8 cellular contexts compared by ENCODE assay signal in the genomic region with DNA sequence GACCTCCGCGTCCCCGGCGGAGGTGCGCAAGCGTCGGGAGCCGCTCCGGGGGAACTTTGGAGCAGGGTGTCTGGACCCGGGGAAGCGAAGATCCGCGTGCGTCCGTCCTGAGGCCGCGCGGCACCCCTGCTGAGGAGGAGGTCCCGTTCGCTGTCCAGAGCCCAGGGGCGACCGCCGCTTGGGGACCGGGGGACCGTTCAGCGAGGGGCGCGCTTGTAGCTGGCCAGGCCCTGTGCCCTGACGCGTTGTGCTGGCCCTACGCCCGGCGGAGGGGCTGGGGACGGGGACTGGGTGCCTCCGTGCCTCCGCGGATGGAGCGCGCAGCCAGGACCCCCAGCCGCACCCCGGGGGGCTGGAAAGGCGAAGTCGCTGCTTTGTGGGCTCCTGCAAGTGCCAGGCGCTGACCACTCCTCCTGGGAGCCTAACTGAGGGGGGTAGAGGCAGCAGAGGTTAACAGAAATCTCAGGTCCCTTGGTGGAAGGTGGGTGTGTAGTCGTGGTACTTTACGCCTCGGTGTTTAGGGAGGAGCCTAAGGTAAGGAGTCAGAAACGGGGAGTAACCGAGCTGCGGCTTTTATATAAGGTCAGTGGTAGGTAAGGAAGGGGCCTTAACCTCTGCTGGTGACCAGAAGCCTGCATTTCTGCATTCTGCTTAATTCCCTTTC. TPM values are rescaled to one million over a fixed set of nuclear protein-coding genes. Genes with fewer than 3 reads are reported as not detected.
DNase-seq lines count a peak whose midpoint lies in the region; ATAC-seq, FAIRE-seq and TF ChIP-seq lines count a peak whose summit lies in the region.

A gene (plus strand): TSS at position 605 of the 664 bp plus-strand sequence. CDS start 90,642 bp downstream, outside the sequence.

- H3K9ac ChIP-seq in mucosa of rectum (ENCODE audit: low read depth in 1 of 2, low read length in 2 of 2): peak within 1 kb of the TSS; percentile 74 to 99

- no peak for TF ChIP-seq CTCF in epithelial cell of proximal tubule (conservative IDR thresholded peaks at IDR 0.05; ENCODE audit: low read depth, low read length)

- no peak for FAIRE-seq in RCC 7860 (lab: Jason Lieb, UNC)

- H3K9me3 ChIP-seq in mucosa of rectum (ENCODE audit: control insufficient read depth in 2 of 2, low read length in 2 of 2) (no peaks in the 10 kb centered on the region), aorta (ENCODE audit: control insufficient read depth, low read length) (no peaks in the 10 kb centered on the region)

- H3K36me3 ChIP-seq in mucosa of rectum (ENCODE audit: control insufficient read depth in 2 of 2, insufficient read depth in 2 of 2, low read length in 2 of 2): no peaks in the 10 kb centered on the region
- no peaks in the 10 kb centered on the region for H3K36me3 ChIP-seq in aorta (ENCODE audit: control insufficient read depth in 1 of 2, insufficient read depth in 2 of 2, low read length in 1 of 2)

- H3K4me3 ChIP-seq in epithelial cell of proximal tubule (ENCODE audit: low read depth, low read length): peak within 1 kb of the TSS; percentile 72
- peak within 1 kb of the TSS; percentile 86 to 98 for H3K4me3 ChIP-seq in mucosa of rectum (ENCODE audit: low read length in 2 of 2)
- H3K4me3 ChIP-seq in aorta (ENCODE audit: low read length in 2 of 2): peak within 1 kb of the TSS; percentile 27 to 62

- DNase-seq in NCI-H510A treated with DMSO at 0.1 percent for 48 hours (lab: John Stamatoyannopoulos, UW): peak; percentile 27
- no peak for DNase-seq in NCI-H510A (lab: John Stamatoyannopoulos, UW)
- DNase-seq in RCC 7860 (ENCODE audit: low spot score): peak; percentile 58
- no peak for DNase-seq in epithelial cell of proximal tubule (ENCODE audit: low read depth)
- peak; percentile 54 to 81 for DNase-seq in aorta

- peak within 1 kb of the TSS; percentile 91 to 96 for H3K27ac ChIP-seq in mucosa of rectum (ENCODE audit: low read depth in 2 of 2, low read length in 2 of 2)
- H3K27ac ChIP-seq in aorta (ENCODE audit: low read depth in 1 of 2, low read length in 2 of 2): no peak within 1 kb of the TSS

- 1 to 2% methylated on average over 50 of the region's 50 CpGs for WGBS in aorta, 2 donors

- peaks cover 0 to 8% of the 10 kb centered on the region in 2 donors for H3K27me3 ChIP-seq in mucosa of rectum (ENCODE audit: control insufficient read depth in 2 of 2, insufficient read depth in 2 of 2, low read length in 2 of 2)
- H3K27me3 ChIP-seq in aorta (ENCODE audit: control insufficient read depth in 1 of 2, insufficient read depth in 2 of 2, low read length in 1 of 2): no peaks in the 10 kb centered on the region

- H3K4me1 ChIP-seq in mucosa of rectum (ENCODE audit: control insufficient read depth in 2 of 2, insufficient read depth in 2 of 2, low read length in 2 of 2) (peaks cover 4 to 14% of the 10 kb centered on the region in 2 donors), aorta (ENCODE audit: control insufficient read depth in 1 of 2, insufficient read depth in 2 of 2, low read length in 2 of 2) (no peaks in the 10 kb centered on the region)

- intact Hi-C loops in aorta (cut with DNase I): loop anchor here (10.0 kb wide), 2 partner anchors 154 to 186 kb away; no protein-coding TSS in a partner anchor

- ATAC-seq in aorta (ENCODE audit: low FRiP score): peak; percentile 56
- ATAC-seq in GM18861 (IDR thresholded peaks at IDR 0.05; ENCODE audit: unreplicated experiment): no peak
- no peak for ATAC-seq in HG02571 (IDR thresholded peaks at IDR 0.05; ENCODE audit: unreplicated experiment)

RNA-seq across cellular contexts. Expression of the gene that starts here (rescaled TPM):
- total RNA-seq in epithelial cell of proximal tubule (14.7 and 31.4 TPM in 2 replicates), aorta (10 to 100 TPM; 17.9 to 21.0 TPM)
- polyA plus RNA-seq in aorta: 10 to 100 TPM in 1 of 2 donors, 1 to 10 TPM in 1; 5.1 to 17.0 TPM

Comparison
In these comparisons a context has a peak if more than half of its experiments do, and no peak if none do; other contexts are left out.
1. DNase-seq: peak in NCI-H510A treated with DMSO at 0.1 percent for 48 hours (single experiment), RCC 7860 (single experiment) and aorta (2 of 2); none in NCI-H510A (single experiment) and epithelial cell of proximal tubule (single experiment).
2. H3K27ac ChIP-seq: peak in mucosa of rectum (2 of 2); none in aorta (0 of 2).
3. Peak in every context shown above with its lines, with median percentiles within 50 percentile points of each other: H3K4me3 ChIP-seq.